ENCODE assay signal across 9 cellular contexts in the genomic region with DNA sequence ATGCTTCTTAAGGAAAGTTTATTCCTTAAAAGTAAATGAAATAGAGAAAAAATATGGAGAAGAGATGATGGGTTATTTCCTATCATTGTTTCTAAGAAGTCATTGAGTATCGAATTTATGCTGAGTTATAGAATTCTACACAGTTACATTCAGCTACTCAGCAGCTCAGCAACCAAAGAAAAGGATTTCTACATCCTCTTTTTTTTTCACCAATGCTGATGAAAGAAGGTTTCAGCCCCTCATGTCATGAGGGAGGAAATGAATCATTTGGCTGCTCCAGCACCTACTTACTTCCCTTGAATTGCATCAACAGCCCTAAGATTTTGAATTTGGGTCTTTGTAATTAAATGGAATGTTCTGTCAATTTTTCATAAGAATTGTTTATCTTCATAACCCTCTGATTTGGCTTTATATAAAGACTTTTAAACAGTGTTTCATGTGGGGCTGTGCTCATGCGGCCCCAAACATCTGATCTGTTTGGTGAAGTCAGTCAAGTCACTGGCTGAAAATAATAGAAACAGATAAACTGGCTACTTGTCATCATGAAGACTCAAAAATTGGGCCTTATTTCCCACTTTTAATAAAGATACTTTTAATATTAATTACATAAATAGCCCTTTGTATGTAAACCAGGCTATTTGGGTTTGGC.
A peak's percentile ranks its signal among the peaks of the same experiment; 100 is the strongest.
DNase-seq lines count a peak whose midpoint lies in the region; ATAC-seq and TF ChIP-seq lines count a peak whose summit lies in the region.
"Had no signal": no experiment of that assay in that cellular context is flagged by ENCODE, and none has a peak within 500 bp of the region (broad histone marks: within the 10 kb centered on the region; RNA-seq: fewer than 3 reads in every experiment).

No MANE protein-coding gene starts in this region.

- ATAC-seq in GM18502 (IDR thresholded peaks at IDR 0.05; ENCODE audit: poor library complexity, unreplicated experiment) (peak; percentile 81), HG02571 (IDR thresholded peaks at IDR 0.05; ENCODE audit: unreplicated experiment) (peak; percentile 66)
- ATAC-seq: Panc1 had no signal

- no peak for TF ChIP-seq CTCF in foreskin fibroblast (IDR thresholded peaks at IDR 0.05; ENCODE audit: low read depth, low read length)

- H3K4me3 ChIP-seq in foreskin fibroblast (ENCODE audit: low read depth in 1 of 2, low read length in 2 of 2): no peak overlapping the region

- DNase-seq in NOMO-1 treated with DMSO at 0.1 percent for 48 hours (lab: John Stamatoyannopoulos, UW; ENCODE audit: unreplicated experiment) (peak; percentile 86), foreskin fibroblast (peak; percentile 70 to 91), NCI-H2196 treated with DMSO at 0.1 percent for 48 hours (lab: John Stamatoyannopoulos, UW; ENCODE audit: unreplicated experiment) (no peak), ecto neural progenitor cell (ENCODE audit: low spot score) (no peak)
- no peak for DNase-seq in stimulated activated naive CD4-positive, alpha-beta T cell treated with Interleukin-2 at 50 U/mL for 16 hours (lab: John Stamatoyannopoulos, UW)
- DNase-seq in activated naive CD4-positive, alpha-beta T cell (lab: John Stamatoyannopoulos, UW): no peak

Comparison
In these comparisons a context has a peak if more than half of its experiments do, and no peak if none do; other contexts are left out.
1. DNase-seq: peak in NOMO-1 treated with DMSO at 0.1 percent for 48 hours (single experiment) and foreskin fibroblast (2 of 2); none in NCI-H2196 treated with DMSO at 0.1 percent for 48 hours (single experiment), stimulated activated naive CD4-positive, alpha-beta T cell treated with Interleukin-2 at 50 U/mL for 16 hours (single experiment), ecto neural progenitor cell (single experiment) and activated naive CD4-positive, alpha-beta T cell (0 of 4).